In the genomic region with DNA sequence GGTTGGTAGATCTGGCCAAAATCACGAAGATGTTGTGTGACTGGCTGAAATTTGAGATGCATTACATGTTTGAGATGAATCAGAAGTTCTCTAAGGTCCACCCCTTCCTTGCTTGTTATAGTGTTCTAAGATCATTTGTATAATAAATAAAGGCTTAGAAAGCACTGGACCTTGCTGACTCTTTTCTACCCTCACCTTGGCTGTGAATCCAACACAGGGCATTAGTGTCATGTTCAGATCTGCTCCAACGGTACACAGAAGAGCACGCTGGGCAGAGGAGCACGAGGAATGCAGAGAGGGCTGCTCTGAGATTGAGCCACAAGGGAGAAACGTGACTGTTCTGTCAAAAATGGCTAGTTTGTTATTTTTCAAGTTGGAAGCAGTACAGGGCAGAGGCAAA, we compare ENCODE assay signal across 13 cellular contexts.
"Had no signal": no experiment of that assay in that cellular context is flagged by ENCODE, and none has a peak within 500 bp of the region (broad histone marks: within the 10 kb centered on the region; RNA-seq: fewer than 3 reads in every experiment).

No MANE protein-coding gene starts in this region.

- H3K9me3 ChIP-seq: adrenal gland, right lobe of liver, spleen had no signal

- H3K27me3 ChIP-seq: adrenal gland, right lobe of liver, spleen had no signal

- H3K27ac ChIP-seq: adrenal gland, right lobe of liver, spleen, WERI-Rb-1 had no signal

- DNase-seq: activated CD4-positive, alpha-beta memory T cell treated with anti-CD3 and anti-CD28 coated beads, Interleukin-2, amount 10 ng/mL, durations not matched to agents 7 days and 5 days; activated CD4-positive, alpha-beta T cell treated with anti-CD3 and anti-CD28 coated beads for 36 hours; activated effector memory CD4-positive, alpha-beta T cell treated with Interleukin-2 at 50 U/mL for 16 hours; activated naive CD4-positive, alpha-beta T cell treated with anti-CD3 and anti-CD28 coated beads, Interleukin-2, amount 50 U/mL, for 16 hours; activated T-cell treated with anti-CD3 and anti-CD28 coated beads, Interleukin-2, amount 50 U/mL, for 4 hours; adrenal gland; erythroblast; kidney glomerular epithelial cell; left ventricle myocardium superior; right lobe of liver; spleen; T-helper 17 cell; WERI-Rb-1 had no signal

- H3K4me1 ChIP-seq: adrenal gland, right lobe of liver, spleen had no signal

- H3K36me3 ChIP-seq: adrenal gland, right lobe of liver, spleen, WERI-Rb-1 had no signal

- H3K4me3 ChIP-seq: adrenal gland, right lobe of liver, spleen had no signal
